Comparison of ENCODE assay signal across 1 cellular context in the genomic region with DNA sequence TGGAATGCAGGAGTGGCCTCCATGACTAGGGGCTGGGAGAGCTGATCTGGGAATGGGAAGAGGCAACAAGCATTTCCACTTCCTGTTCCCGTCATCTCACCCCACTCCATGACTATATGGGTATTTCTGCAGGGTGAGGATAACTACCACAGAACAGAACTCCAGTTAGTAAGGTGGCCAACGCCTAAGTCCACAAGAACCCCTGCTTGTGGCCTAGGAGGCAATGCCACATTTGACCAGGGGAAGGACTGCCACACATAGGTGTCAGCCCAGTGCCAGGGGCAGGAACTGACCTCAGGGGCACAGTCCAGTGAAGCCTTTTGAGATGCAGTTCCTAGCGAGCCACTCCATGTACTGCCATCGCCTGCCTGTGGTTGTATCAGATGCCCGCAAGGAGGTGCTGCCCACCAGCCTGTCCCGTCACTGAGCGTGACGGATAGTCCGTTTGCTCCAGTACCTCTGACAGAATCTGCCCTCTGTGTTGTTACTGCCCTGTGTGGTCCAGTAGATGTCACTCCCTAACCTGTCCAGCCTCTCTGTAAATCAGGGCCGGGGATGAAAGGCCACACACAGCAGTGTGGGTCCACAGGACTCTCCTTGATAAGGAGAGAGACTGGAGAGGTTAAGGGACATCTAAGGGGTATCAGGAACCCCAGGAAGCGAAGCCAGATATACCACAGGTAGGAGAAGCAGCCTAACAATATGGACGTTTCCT.
TF ChIP-seq lines count a peak whose summit lies in the region.

No MANE protein-coding gene starts in this region.

TF ChIP-seq in K562, 482 proteins besides CTCF, POLR2A, EP300 and RAD21:
- TF ChIP-seq, protein P1, sequence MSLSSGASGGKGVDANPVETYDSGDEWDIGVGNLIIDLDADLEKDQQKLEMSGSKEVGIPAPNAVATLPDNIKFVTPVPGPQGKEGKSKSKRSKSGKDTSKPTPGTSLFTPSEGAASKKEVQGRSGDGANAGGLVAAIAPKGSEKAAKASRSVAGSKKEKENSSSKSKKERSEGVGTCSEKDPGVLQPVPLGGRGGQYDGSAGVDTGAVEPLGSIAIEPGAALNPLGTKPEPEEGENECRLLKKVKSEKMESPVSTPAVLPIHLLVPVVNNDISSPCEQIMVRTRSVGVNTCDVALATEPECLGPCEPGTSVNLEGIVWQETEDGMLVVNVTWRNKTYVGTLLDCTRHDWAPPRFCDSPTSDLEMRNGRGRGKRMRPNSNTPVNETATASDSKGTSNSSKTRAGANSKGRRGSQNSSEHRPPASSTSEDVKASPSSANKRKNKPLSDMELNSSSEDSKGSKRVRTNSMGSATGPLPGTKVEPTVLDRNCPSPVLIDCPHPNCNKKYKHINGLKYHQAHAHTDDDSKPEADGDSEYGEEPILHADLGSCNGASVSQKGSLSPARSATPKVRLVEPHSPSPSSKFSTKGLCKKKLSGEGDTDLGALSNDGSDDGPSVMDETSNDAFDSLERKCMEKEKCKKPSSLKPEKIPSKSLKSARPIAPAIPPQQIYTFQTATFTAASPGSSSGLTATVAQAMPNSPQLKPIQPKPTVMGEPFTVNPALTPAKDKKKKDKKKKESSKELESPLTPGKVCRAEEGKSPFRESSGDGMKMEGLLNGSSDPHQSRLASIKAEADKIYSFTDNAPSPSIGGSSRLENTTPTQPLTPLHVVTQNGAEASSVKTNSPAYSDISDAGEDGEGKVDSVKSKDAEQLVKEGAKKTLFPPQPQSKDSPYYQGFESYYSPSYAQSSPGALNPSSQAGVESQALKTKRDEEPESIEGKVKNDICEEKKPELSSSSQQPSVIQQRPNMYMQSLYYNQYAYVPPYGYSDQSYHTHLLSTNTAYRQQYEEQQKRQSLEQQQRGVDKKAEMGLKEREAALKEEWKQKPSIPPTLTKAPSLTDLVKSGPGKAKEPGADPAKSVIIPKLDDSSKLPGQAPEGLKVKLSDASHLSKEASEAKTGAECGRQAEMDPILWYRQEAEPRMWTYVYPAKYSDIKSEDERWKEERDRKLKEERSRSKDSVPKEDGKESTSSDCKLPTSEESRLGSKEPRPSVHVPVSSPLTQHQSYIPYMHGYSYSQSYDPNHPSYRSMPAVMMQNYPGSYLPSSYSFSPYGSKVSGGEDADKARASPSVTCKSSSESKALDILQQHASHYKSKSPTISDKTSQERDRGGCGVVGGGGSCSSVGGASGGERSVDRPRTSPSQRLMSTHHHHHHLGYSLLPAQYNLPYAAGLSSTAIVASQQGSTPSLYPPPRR (CRISPR knock-in tag; IDR thresholded peaks at IDR 0.05; ENCODE audit: borderline replicate concordance): no peak
- TF ChIP-seq USF1 (CRISPR knock-in tag; IDR thresholded peaks at IDR 0.05) (no peak), U2AF2 (optimal IDR thresholded peaks at IDR 0.05; ENCODE audit: low read depth, low read length) (no peak), ZNF24 (IDR thresholded peaks at IDR 0.05) (no peak), MEIS2 (IDR thresholded peaks at IDR 0.05; ENCODE audit: partially characterized antibody) (peak; percentile 55), RCOR1 (IDR thresholded peaks at IDR 0.05; ENCODE audit: borderline replicate concordance in 1 of 2, low read depth in 2 of 2, low read length in 2 of 2) (peak in 1 of 2 experiments; percentile 59; a peak in 1 of 4 replicates), KDM1A (IDR thresholded peaks at IDR 0.05) (0 out of 4 replicates have a peak, but pooled peaks of 1 of the 2 experiments have one; percentile 8), MCM3 (IDR thresholded peaks at IDR 0.05) (no peak), SREBF1 (IDR thresholded peaks at IDR 0.05; ENCODE audit: borderline replicate concordance, low read depth, low read length) (0 out of 2 replicates have a peak, but pooled peaks have one; percentile 49), CREM (IDR thresholded peaks at IDR 0.05; ENCODE audit: low read depth) (peak; percentile 62), SMAD1 (IDR thresholded peaks at IDR 0.05; ENCODE audit: low read depth, low read length, partially characterized antibody) (no peak), MYC (IDR thresholded peaks at IDR 0.05; ENCODE audit: low read depth, low read length) (0 out of 2 replicates have a peak, but pooled peaks have one; percentile 25), MYC (CRISPR knock-in tag; IDR thresholded peaks at IDR 0.05; ENCODE audit: borderline replicate concordance, low read depth) (no peak), GTF2A2 (tag; IDR thresholded peaks at IDR 0.05) (no peak), NRF1 (conservative IDR thresholded peaks at IDR 0.05 in 1 of 2, IDR thresholded peaks at IDR 0.05 in 1 of 2) (no peak), ZNF764 (CRISPR knock-in tag; IDR thresholded peaks at IDR 0.05; ENCODE audit: low read depth) (0 out of 2 replicates have a peak, but pooled peaks have one; percentile 46), JUND (IDR thresholded peaks at IDR 0.05; ENCODE audit: borderline replicate concordance, low read depth, low read length) (peak; percentile 27; the same call in 1 of the 2 replicates), JUND (tag; IDR thresholded peaks at IDR 0.05; ENCODE audit: borderline replicate concordance, low read depth, low read length) (no peak), CREB1 (IDR thresholded peaks at IDR 0.05) (no peak), CREB1 (CRISPR knock-in tag; IDR thresholded peaks at IDR 0.05) (peak; percentile 52; the same call in 1 of the 2 replicates), ATF1 (CRISPR knock-in tag; IDR thresholded peaks at IDR 0.05) (no peak), ATF1 (tag; IDR thresholded peaks at IDR 0.05) (0 out of 2 replicates have a peak, but pooled peaks have one; percentile 29), BHLHE40 (IDR thresholded peaks at IDR 0.05; ENCODE audit: low read length) (peak; percentile 38; the same call in 1 of the 2 replicates), CTBP1 (IDR thresholded peaks at IDR 0.05; ENCODE audit: borderline replicate concordance) (peak; percentile 67; the same call in 1 of the 2 replicates)
- TF ChIP-seq, protein P2, sequence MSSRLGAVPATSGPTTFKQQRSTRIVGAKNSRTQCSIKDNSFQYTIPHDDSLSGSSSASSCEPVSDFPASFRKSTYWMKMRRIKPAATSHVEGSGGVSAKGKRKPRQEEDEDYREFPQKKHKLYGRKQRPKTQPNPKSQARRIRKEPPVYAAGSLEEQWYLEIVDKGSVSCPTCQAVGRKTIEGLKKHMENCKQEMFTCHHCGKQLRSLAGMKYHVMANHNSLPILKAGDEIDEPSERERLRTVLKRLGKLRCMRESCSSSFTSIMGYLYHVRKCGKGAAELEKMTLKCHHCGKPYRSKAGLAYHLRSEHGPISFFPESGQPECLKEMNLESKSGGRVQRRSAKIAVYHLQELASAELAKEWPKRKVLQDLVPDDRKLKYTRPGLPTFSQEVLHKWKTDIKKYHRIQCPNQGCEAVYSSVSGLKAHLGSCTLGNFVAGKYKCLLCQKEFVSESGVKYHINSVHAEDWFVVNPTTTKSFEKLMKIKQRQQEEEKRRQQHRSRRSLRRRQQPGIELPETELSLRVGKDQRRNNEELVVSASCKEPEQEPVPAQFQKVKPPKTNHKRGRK (tag; IDR thresholded peaks at IDR 0.05): no peak
- TF ChIP-seq, protein P3, sequence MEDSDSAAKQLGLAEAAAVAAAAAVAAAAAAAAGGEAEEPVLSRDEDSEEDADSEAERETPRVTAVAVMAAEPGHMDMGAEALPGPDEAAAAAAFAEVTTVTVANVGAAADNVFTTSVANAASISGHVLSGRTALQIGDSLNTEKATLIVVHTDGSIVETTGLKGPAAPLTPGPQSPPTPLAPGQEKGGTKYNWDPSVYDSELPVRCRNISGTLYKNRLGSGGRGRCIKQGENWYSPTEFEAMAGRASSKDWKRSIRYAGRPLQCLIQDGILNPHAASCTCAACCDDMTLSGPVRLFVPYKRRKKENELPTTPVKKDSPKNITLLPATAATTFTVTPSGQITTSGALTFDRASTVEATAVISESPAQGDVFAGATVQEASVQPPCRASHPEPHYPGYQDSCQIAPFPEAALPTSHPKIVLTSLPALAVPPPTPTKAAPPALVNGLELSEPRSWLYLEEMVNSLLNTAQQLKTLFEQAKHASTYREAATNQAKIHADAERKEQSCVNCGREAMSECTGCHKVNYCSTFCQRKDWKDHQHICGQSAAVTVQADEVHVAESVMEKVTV (CRISPR knock-in tag; IDR thresholded peaks at IDR 0.05): peak; percentile 29; the same call in 1 of the 2 replicates
- TF ChIP-seq, protein P4, sequence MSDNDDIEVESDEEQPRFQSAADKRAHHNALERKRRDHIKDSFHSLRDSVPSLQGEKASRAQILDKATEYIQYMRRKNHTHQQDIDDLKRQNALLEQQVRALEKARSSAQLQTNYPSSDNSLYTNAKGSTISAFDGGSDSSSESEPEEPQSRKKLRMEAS (CRISPR knock-in tag; IDR thresholded peaks at IDR 0.05): no peak
- TF ChIP-seq, protein P5, sequence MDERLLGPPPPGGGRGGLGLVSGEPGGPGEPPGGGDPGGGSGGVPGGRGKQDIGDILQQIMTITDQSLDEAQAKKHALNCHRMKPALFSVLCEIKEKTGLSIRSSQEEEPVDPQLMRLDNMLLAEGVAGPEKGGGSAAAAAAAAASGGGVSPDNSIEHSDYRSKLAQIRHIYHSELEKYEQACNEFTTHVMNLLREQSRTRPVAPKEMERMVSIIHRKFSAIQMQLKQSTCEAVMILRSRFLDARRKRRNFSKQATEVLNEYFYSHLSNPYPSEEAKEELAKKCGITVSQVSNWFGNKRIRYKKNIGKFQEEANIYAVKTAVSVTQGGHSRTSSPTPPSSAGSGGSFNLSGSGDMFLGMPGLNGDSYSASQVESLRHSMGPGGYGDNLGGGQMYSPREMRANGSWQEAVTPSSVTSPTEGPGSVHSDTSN (CRISPR knock-in tag; IDR thresholded peaks at IDR 0.05; ENCODE audit: low read depth): no peak
- TF ChIP-seq, protein P5 (tag; conservative IDR thresholded peaks at IDR 0.05; ENCODE audit: low read depth): peak; percentile 40; the same call in 1 of the 2 replicates
- TF ChIP-seq, protein P6, sequence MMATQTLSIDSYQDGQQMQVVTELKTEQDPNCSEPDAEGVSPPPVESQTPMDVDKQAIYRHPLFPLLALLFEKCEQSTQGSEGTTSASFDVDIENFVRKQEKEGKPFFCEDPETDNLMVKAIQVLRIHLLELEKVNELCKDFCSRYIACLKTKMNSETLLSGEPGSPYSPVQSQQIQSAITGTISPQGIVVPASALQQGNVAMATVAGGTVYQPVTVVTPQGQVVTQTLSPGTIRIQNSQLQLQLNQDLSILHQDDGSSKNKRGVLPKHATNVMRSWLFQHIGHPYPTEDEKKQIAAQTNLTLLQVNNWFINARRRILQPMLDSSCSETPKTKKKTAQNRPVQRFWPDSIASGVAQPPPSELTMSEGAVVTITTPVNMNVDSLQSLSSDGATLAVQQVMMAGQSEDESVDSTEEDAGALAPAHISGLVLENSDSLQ (IDR thresholded peaks at IDR 0.05): peak; percentile 59
- TF ChIP-seq, protein P7, sequence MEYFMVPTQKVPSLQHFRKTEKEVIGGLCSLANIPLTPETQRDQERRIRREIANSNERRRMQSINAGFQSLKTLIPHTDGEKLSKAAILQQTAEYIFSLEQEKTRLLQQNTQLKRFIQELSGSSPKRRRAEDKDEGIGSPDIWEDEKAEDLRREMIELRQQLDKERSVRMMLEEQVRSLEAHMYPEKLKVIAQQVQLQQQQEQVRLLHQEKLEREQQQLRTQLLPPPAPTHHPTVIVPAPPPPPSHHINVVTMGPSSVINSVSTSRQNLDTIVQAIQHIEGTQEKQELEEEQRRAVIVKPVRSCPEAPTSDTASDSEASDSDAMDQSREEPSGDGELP (CRISPR knock-in tag; IDR thresholded peaks at IDR 0.05; ENCODE audit: borderline replicate concordance): no peak
TF ChIP-seq in K562: peak in this region for 15.
